In genomic region chr7:20798694-20799121, GRCh38 we compare ENCODE assay signal across 11 cellular contexts. TPM values are rescaled to one million over a fixed set of nuclear protein-coding genes. Genes with fewer than 3 reads are reported as not detected.
DNase-seq lines count a peak whose midpoint lies in the region; ATAC-seq and TF ChIP-seq lines count a peak whose summit lies in the region.
"Had no signal": no experiment of that assay in that cellular context is flagged by ENCODE, and none has a peak within 500 bp of the region (broad histone marks: within the 10 kb centered on the region; RNA-seq: fewer than 3 reads in every experiment).

No MANE protein-coding gene starts in this region.

- no peaks in the 10 kb centered on the region for H3K36me3 ChIP-seq in naive thymus-derived CD4-positive, alpha-beta T cell (ENCODE audit: control insufficient read depth in 2 of 3, insufficient read depth in 3 of 3, low read length in 3 of 3)

- peaks cover 4% of the 10 kb centered on the region for H3K36me3 Mint-ChIP-seq in CD4-positive, alpha-beta T cell (ENCODE audit: low read depth)
- H3K36me3 Mint-ChIP-seq in HFFc6 (ENCODE audit: low read depth), result no peaks in the 10 kb centered on the region
- H3K36me3 Mint-ChIP-seq in activated T-helper 2 cell treated with anti-CD3 and anti-CD28 coated beads, Interferon-gamma antibody, Interleukin-2, Interleukin-4, amounts not matched to agents 10 μg/mL and 5 μg/mL and 100 μg/mL, durations not matched to agents 14 hours and 24 hours and 36 hours (ENCODE audit: low read depth), result no peaks in the 10 kb centered on the region
- peaks cover 0 to 6% (median 5%) of the 10 kb centered on the region in 5 donors for H3K36me3 Mint-ChIP-seq in naive thymus-derived CD4-positive, alpha-beta T cell

- intact Hi-C loops in CD4-positive, alpha-beta T cell (cut with DNase I, micrococcal nuclease), result no loop called here
- intact Hi-C loops in activated T-helper 2 cell treated with anti-CD3 and anti-CD28 coated beads, Interferon-gamma antibody, Interleukin-2, Interleukin-4, amounts not matched to agents 10 μg/mL and 5 μg/mL and 100 μg/mL, durations not matched to agents 14 hours and 24 hours and 36 hours (cut with micrococcal nuclease), result loop anchor here (2.0 to 10.0 kb wide), 2 partner anchors 16 to 1654 kb away; partner anchors contain the start of gene FERD3L
- intact Hi-C loops in naive thymus-derived CD4-positive, alpha-beta T cell (cut with micrococcal nuclease), result loop anchor here (5.0 to 10.0 kb wide), 2 partner anchors 1094 to 1681 kb away; partner anchors contain the start of genes POLR1F (in 1 of the 2) and TWIST1 (in 1 of the 2)
- intact Hi-C loops in posterior cingulate gyrus (cut with DNase I), result no loop called here

- peaks cover 7 to 13% of the 10 kb centered on the region in 2 donors for H3K4me1 ChIP-seq in naive thymus-derived CD4-positive, alpha-beta T cell (ENCODE audit: control insufficient read depth in 2 of 2, insufficient read depth in 2 of 2, low read length in 2 of 2)

- peak overlapping the region; percentile 88 for H3K4me3 Mint-ChIP-seq in CD4-positive, alpha-beta T cell
- H3K4me3 Mint-ChIP-seq in HFFc6, result peak overlapping the region; percentile 28
- H3K4me3 Mint-ChIP-seq in activated T-helper 2 cell treated with anti-CD3 and anti-CD28 coated beads, Interferon-gamma antibody, Interleukin-2, Interleukin-4, amounts not matched to agents 10 μg/mL and 5 μg/mL and 100 μg/mL, durations not matched to agents 14 hours and 24 hours and 36 hours (ENCODE audit: low read depth), result peak overlapping the region; percentile 69
- peak overlapping the region; percentile 65 to 87 (median 78) for H3K4me3 Mint-ChIP-seq in naive thymus-derived CD4-positive, alpha-beta T cell

- ATAC-seq in CD4-positive, alpha-beta T cell (ENCODE audit: poor library complexity), result no peak
- ATAC-seq in naive thymus-derived CD4-positive, alpha-beta T cell, result no peak

- peaks cover 5% of the 10 kb centered on the region for H3K9me3 Mint-ChIP-seq in CD4-positive, alpha-beta T cell
- H3K9me3 Mint-ChIP-seq in HFFc6, result no peaks in the 10 kb centered on the region
- H3K9me3 Mint-ChIP-seq in activated T-helper 2 cell treated with anti-CD3 and anti-CD28 coated beads, Interferon-gamma antibody, Interleukin-2, Interleukin-4, amounts not matched to agents 10 μg/mL and 5 μg/mL and 100 μg/mL, durations not matched to agents 14 hours and 24 hours and 36 hours, result no peaks in the 10 kb centered on the region
- peaks cover 0 to 44% (median 11%) of the 10 kb centered on the region in 11 donors for H3K9me3 Mint-ChIP-seq in naive thymus-derived CD4-positive, alpha-beta T cell

- H3K4me3 ChIP-seq in naive thymus-derived CD4-positive, alpha-beta T cell (ENCODE audit: low read length), result no peak overlapping the region

- H3K27ac ChIP-seq in CD4-positive, alpha-beta T cell (ENCODE audit: low read depth, low read length), result no peak overlapping the region
- H3K27ac ChIP-seq in naive thymus-derived CD4-positive, alpha-beta T cell (ENCODE audit: low read depth, low read length), result no peak overlapping the region
- H3K27ac ChIP-seq in RWPE1, result no peak overlapping the region

- no peak overlapping the region for H3K27ac Mint-ChIP-seq in CD4-positive, alpha-beta T cell
- H3K27ac Mint-ChIP-seq in HFFc6, result no peak overlapping the region
- no peak overlapping the region for H3K27ac Mint-ChIP-seq in activated T-helper 2 cell treated with anti-CD3 and anti-CD28 coated beads, Interferon-gamma antibody, Interleukin-2, Interleukin-4, amounts not matched to agents 10 μg/mL and 5 μg/mL and 100 μg/mL, durations not matched to agents 14 hours and 24 hours and 36 hours
- peak overlapping the region in 2 of 9 donors; percentile 26 to 68 for H3K27ac Mint-ChIP-seq in naive thymus-derived CD4-positive, alpha-beta T cell

- peaks cover 14% of the 10 kb centered on the region for H3K9me3 ChIP-seq in CD4-positive, alpha-beta T cell (ENCODE audit: control insufficient read depth, low read length)
- no peaks in the 10 kb centered on the region for H3K9me3 ChIP-seq in naive thymus-derived CD4-positive, alpha-beta T cell (ENCODE audit: control insufficient read depth in 2 of 3, low read length in 3 of 3)

- CTCF ChIA-PET in CD4-positive, alpha-beta T cell (lab: Charles Lee), result no interaction called here
- CTCF ChIA-PET in naive thymus-derived CD4-positive, alpha-beta T cell (lab: Charles Lee), result no interaction called here
- CTCF ChIA-PET in RWPE1 (lab: Yijun Ruan, JAX), result no interaction called here

- no peak for TF ChIP-seq CTCF in CD4-positive, alpha-beta T cell (IDR thresholded peaks at IDR 0.05)
- no peak for TF ChIP-seq CTCF in HFFc6 (IDR thresholded peaks at IDR 0.05)
- no peak for TF ChIP-seq CTCF in RWPE1 (conservative IDR thresholded peaks at IDR 0.05; ENCODE audit: low read depth)

- POLR2A ChIA-PET in CD4-positive, alpha-beta T cell (lab: Charles Lee), result no interaction called here
- POLR2A ChIA-PET in naive thymus-derived CD4-positive, alpha-beta T cell (lab: Charles Lee), result no interaction called here
- POLR2A ChIA-PET in RWPE1 (lab: Yijun Ruan, JAX; ENCODE audit: low non-redundant PET), result no interaction called here

- peaks cover 75% of the 10 kb centered on the region for H3K27me3 Mint-ChIP-seq in CD4-positive, alpha-beta T cell
- H3K27me3 Mint-ChIP-seq in HFFc6 (ENCODE audit: insufficient read depth), result peaks cover 23% of the 10 kb centered on the region
- peaks cover 53% of the 10 kb centered on the region for H3K27me3 Mint-ChIP-seq in activated T-helper 2 cell treated with anti-CD3 and anti-CD28 coated beads, Interferon-gamma antibody, Interleukin-2, Interleukin-4, amounts not matched to agents 10 μg/mL and 5 μg/mL and 100 μg/mL, durations not matched to agents 14 hours and 24 hours and 36 hours (ENCODE audit: low read depth)
- H3K27me3 Mint-ChIP-seq in naive thymus-derived CD4-positive, alpha-beta T cell, result peaks cover 47 to 68% (median 58%) of the 10 kb centered on the region in 5 donors

- DNase-seq in CD4-positive, alpha-beta T cell, result no peak
- DNase-seq in HFFc6 (no peak), posterior cingulate gyrus (no peak), T-helper 9 cell (no peak), RWPE1 (ENCODE audit: low spot score) (no peak)
- no peak for DNase-seq in activated T-helper 2 cell treated with anti-CD3 and anti-CD28 coated beads, Interferon-gamma antibody, Interleukin-2, Interleukin-4, amounts not matched to agents 10 μg/mL and 5 μg/mL and 100 μg/mL, durations not matched to agents 14 hours and 24 hours and 36 hours (ENCODE audit: low spot score)
- no peak for DNase-seq in naive thymus-derived CD4-positive, alpha-beta T cell
- no peak for DNase-seq in stimulated activated CD4-positive, alpha-beta T cell treated with anti-CD3 and anti-CD28 coated beads, Interleukin-4, amount 100 ng/mL, for 24 hours
- DNase-seq: activated gamma-delta T cell treated with Interleukin-2 at 50 U/mL for 16 hours had no signal

- peaks cover 18% of the 10 kb centered on the region for H3K4me1 Mint-ChIP-seq in CD4-positive, alpha-beta T cell (ENCODE audit: low read depth)
- H3K4me1 Mint-ChIP-seq in HFFc6 (ENCODE audit: low read depth), result peaks cover 5% of the 10 kb centered on the region
- H3K4me1 Mint-ChIP-seq in activated T-helper 2 cell treated with anti-CD3 and anti-CD28 coated beads, Interferon-gamma antibody, Interleukin-2, Interleukin-4, amounts not matched to agents 10 μg/mL and 5 μg/mL and 100 μg/mL, durations not matched to agents 14 hours and 24 hours and 36 hours (ENCODE audit: low read depth), result peaks cover 13% of the 10 kb centered on the region
- peaks cover 13 to 22% (median 20%) of the 10 kb centered on the region in 7 donors for H3K4me1 Mint-ChIP-seq in naive thymus-derived CD4-positive, alpha-beta T cell

- peaks cover 71% of the 10 kb centered on the region for H3K27me3 ChIP-seq in CD4-positive, alpha-beta T cell (ENCODE audit: control insufficient read depth, insufficient read depth, low read length)
- peaks cover 12 to 37% of the 10 kb centered on the region in 2 donors for H3K27me3 ChIP-seq in naive thymus-derived CD4-positive, alpha-beta T cell (ENCODE audit: control insufficient read depth in 2 of 2, insufficient read depth in 2 of 2, low read length in 2 of 2)

RNA-seq across cellular contexts. Expression of gene SP8, which starts 12.0 kb away (rescaled TPM):
- total RNA-seq in CD4-positive, alpha-beta T cell, result not detected
- not detected for total RNA-seq in HFFc6 (2021; fragmentation: NEBNext Ultra II Directional; extraction: Animal tissue kit (Norgen Biotek cat#: 25700))
- not detected in 2 replicates for total RNA-seq in activated T-helper 2 cell treated with anti-CD3 and anti-CD28 coated beads, Interferon-gamma antibody, Interleukin-2, Interleukin-4, amounts not matched to agents 10 μg/mL and 5 μg/mL and 100 μg/mL, durations not matched to agents 14 hours and 24 hours and 36 hours
- not detected for total RNA-seq in naive thymus-derived CD4-positive, alpha-beta T cell
- polyA plus RNA-seq in naive thymus-derived CD4-positive, alpha-beta T cell, result not detected
- total RNA-seq: left cardiac atrium, subcutaneous adipose tissue had no signal

Comparison
In these comparisons a context has a peak if more than half of its experiments do, and no peak if none do; other contexts are left out.
1. H3K4me3 Mint-ChIP-seq: peak in every context shown above with its lines; median percentile 88 in CD4-positive, alpha-beta T cell; 78 in naive thymus-derived CD4-positive, alpha-beta T cell; 69 in activated T-helper 2 cell treated with anti-CD3 and anti-CD28 coated beads, Interferon-gamma antibody, Interleukin-2, Interleukin-4, amounts not matched to agents 10 μg/mL and 5 μg/mL and 100 μg/mL, durations not matched to agents 14 hours and 24 hours and 36 hours; 28 in HFFc6.
2. intact Hi-C loops: an anchor here in activated T-helper 2 cell treated with anti-CD3 and anti-CD28 coated beads, Interferon-gamma antibody, Interleukin-2, Interleukin-4, amounts not matched to agents 10 μg/mL and 5 μg/mL and 100 μg/mL, durations not matched to agents 14 hours and 24 hours and 36 hours (2.0 to 10.0 kb wide) and naive thymus-derived CD4-positive, alpha-beta T cell (5.0 to 10.0 kb wide); none called in CD4-positive, alpha-beta T cell and posterior cingulate gyrus.